14 cellular contexts compared by ENCODE assay signal in the genomic region with DNA sequence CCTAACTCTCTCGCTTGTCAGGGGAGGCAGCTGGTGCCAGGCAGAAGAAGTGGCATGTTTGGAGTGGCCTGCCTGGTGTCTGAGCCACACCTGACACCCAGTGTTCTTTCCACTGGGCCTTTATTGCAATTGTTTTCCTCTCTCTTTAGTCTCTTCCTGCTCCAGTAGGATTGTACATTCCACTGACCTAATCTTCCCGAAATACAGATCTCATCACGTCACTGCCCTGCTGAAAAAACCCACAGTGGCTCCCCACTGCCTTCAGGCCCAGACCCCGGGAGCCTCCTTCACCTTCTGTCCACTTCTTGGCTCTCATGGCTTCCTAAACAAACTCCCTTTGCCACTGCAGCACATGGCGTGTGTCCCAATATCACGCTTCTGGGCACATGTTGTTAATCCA. TPM values are rescaled to one million over a fixed set of nuclear protein-coding genes. Genes with fewer than 3 reads are reported as not detected.
DNase-seq lines count a peak whose midpoint lies in the region; ATAC-seq and TF ChIP-seq lines count a peak whose summit lies in the region.
"Had no signal": no experiment of that assay in that cellular context is flagged by ENCODE, and none has a peak within 500 bp of the region (broad histone marks: within the 10 kb centered on the region; RNA-seq: fewer than 3 reads in every experiment).

No MANE protein-coding gene starts in this region.

- H3K27ac ChIP-seq in cardiac muscle cell (peak overlapping the region; percentile 11), upper lobe of right lung (no peak overlapping the region)
- H3K27ac ChIP-seq: gastrocnemius medialis, right atrium auricular region had no signal

- H3K9me3 ChIP-seq in cardiac muscle cell (ENCODE audit: low read depth) (peaks cover 2% of the 10 kb centered on the region), upper lobe of right lung (no peaks in the 10 kb centered on the region)
- H3K9me3 ChIP-seq: gastrocnemius medialis, MG63, SK-N-SH had no signal

- H3K27me3 ChIP-seq in cardiac muscle cell = no peaks in the 10 kb centered on the region
- no peaks in the 10 kb centered on the region for H3K27me3 ChIP-seq in upper lobe of right lung
- H3K27me3 ChIP-seq: gastrocnemius medialis, MG63, right atrium auricular region had no signal

- intact Hi-C loops in Right ventricle myocardium superior (cut with DNase I) = loop anchor here (10.0 kb wide), 2 partner anchors 244 to 304 kb away; no protein-coding TSS in a partner anchor
- intact Hi-C loops in upper lobe of right lung (cut with DNase I) = no loop called here

- no peak overlapping the region for H3K4me3 ChIP-seq in cardiac muscle cell
- H3K4me3 ChIP-seq in astrocyte of the spinal cord (ENCODE audit: low read depth, low read length) = no peak overlapping the region
- H3K4me3 ChIP-seq in upper lobe of right lung = no peak overlapping the region
- H3K4me3 ChIP-seq: gastrocnemius medialis, MG63, right atrium auricular region had no signal

- DNase-seq in cardiac muscle cell (ENCODE audit: low read depth in 1 of 2, low spot score in 1 of 2) (peak in 1 of 2 donors; percentile 43), Right ventricle myocardium superior (no peak), astrocyte of the spinal cord (ENCODE audit: low read depth, low spot score) (peak; percentile 56), kidney glomerular epithelial cell (lab: John Stamatoyannopoulos, UW) (peak; percentile 70), upper lobe of right lung (no peak), NCI-H2171 (lab: John Stamatoyannopoulos, UW) (no peak), Ammon's horn (ENCODE audit: low spot score) (no peak)
- DNase-seq: gastrocnemius medialis, MG63, NCI-H510A treated with DMSO at 0.1 percent for 48 hours, SK-N-SH had no signal

- in situ Hi-C loops in astrocyte of the spinal cord (cut with HindIII; ENCODE audit: low sequenced_read_pairs) = no loop called here

- H3K4me1 ChIP-seq in cardiac muscle cell (ENCODE audit: low read depth) (peaks cover 4% of the 10 kb centered on the region), upper lobe of right lung (peaks cover 7% of the 10 kb centered on the region)

- TF ChIP-seq CTCF in cardiac muscle cell (IDR thresholded peaks at IDR 0.05; ENCODE audit: low read depth, low read length) (no peak), astrocyte of the spinal cord (IDR thresholded peaks at IDR 0.05; ENCODE audit: low read depth, low read length) (no peak), upper lobe of right lung (IDR thresholded peaks at IDR 0.05) (no peak)

- ATAC-seq in Right ventricle myocardium superior (ENCODE audit: poor library complexity) (no peak), upper lobe of right lung (peak; percentile 33), GM18873 (IDR thresholded peaks at IDR 0.05; ENCODE audit: low FRiP score, unreplicated experiment) (no peak)
- ATAC-seq: gastrocnemius medialis, HCT116 had no signal

- H3K36me3 ChIP-seq in cardiac muscle cell = no peaks in the 10 kb centered on the region
- no peaks in the 10 kb centered on the region for H3K36me3 ChIP-seq in upper lobe of right lung
- H3K36me3 ChIP-seq: gastrocnemius medialis, MG63, right atrium auricular region had no signal

RNA-seq across cellular contexts. Expression of a gene that starts 25.2 kb away (rescaled TPM):
- 251 and 646 TPM in 2 replicates for total RNA-seq in cardiac muscle cell
- 808 and 1,053 TPM in 2 replicates for polyA plus RNA-seq in cardiac muscle cell
- total RNA-seq in Right ventricle myocardium superior = 835 TPM
- 107 TPM for total RNA-seq in upper lobe of right lung

Comparison
In these comparisons a context has a peak if more than half of its experiments do, and no peak if none do; other contexts are left out.
1. DNase-seq: peak in astrocyte of the spinal cord (single experiment) and kidney glomerular epithelial cell (single experiment); none in Right ventricle myocardium superior (single experiment), upper lobe of right lung (single experiment), NCI-H2171 (single experiment) and Ammon's horn (single experiment).